ENCODE assay signal across 22 cellular contexts in genomic region chr4:5383191-5383980, GRCh38.
A peak's percentile ranks its signal among the peaks of the same experiment; 100 is the strongest.
DNase-seq lines count a peak whose midpoint lies in the region; ATAC-seq, FAIRE-seq and TF ChIP-seq lines count a peak whose summit lies in the region.
"Had no signal": no experiment of that assay in that cellular context is flagged by ENCODE, and none has a peak within 500 bp of the region (broad histone marks: within the 10 kb centered on the region; RNA-seq: fewer than 3 reads in every experiment).

No MANE protein-coding gene starts in this region.

- no peak for TF ChIP-seq CTCF in astrocyte (IDR thresholded peaks at IDR 0.05; ENCODE audit: insufficient read depth, low read depth, low read length)

- H3K27me3 ChIP-seq in astrocyte (ENCODE audit: insufficient read depth, low read length) (no peaks in the 10 kb centered on the region), mesenchymal stem cell (ENCODE audit: control insufficient read depth in 1 of 2, insufficient read depth in 1 of 2, low read length in 2 of 2) (no peaks in the 10 kb centered on the region), H7 (ENCODE audit: control insufficient read depth, insufficient read depth, low read length) (no peaks in the 10 kb centered on the region)
- H3K27me3 ChIP-seq: Peyer's patch had no signal

- no peak for ATAC-seq in HG03457 (IDR thresholded peaks at IDR 0.05; ENCODE audit: unreplicated experiment)

- H3K4me3 ChIP-seq in astrocyte (ENCODE audit: insufficient read depth, low read depth, low read length) (no peak overlapping the region), mesenchymal stem cell (ENCODE audit: insufficient read depth in 1 of 2, low read depth in 1 of 2, low read length in 2 of 2) (no peak overlapping the region), H7 (ENCODE audit: insufficient read depth, low read depth, low read length) (no peak overlapping the region)
- H3K4me3 ChIP-seq: Peyer's patch had no signal

- H3K36me3 Mint-ChIP-seq in astrocyte (ENCODE audit: low read depth, unreplicated experiment) = peaks cover 3% of the 10 kb centered on the region
- H3K36me3 Mint-ChIP-seq: CD8-positive, alpha-beta memory T cell had no signal

- H3K9me3 ChIP-seq in astrocyte (ENCODE audit: insufficient read depth, low read depth, low read length) = no peaks in the 10 kb centered on the region
- no peaks in the 10 kb centered on the region for H3K9me3 ChIP-seq in mesenchymal stem cell (ENCODE audit: control insufficient read depth, low read length)
- H3K9me3 ChIP-seq: Peyer's patch had no signal

- WGBS in mesenchymal stem cell = 81% methylated on average over 11 of the region's 11 CpGs

- H2AFZ ChIP-seq in astrocyte (ENCODE audit: low read depth, low read length) = no peak overlapping the region
- no peak overlapping the region for H2AFZ ChIP-seq in mesenchymal stem cell (ENCODE audit: low read depth, low read length)

- peak; percentile 70 for DNase-seq in ELR (ENCODE audit: low read depth)
- no peak for DNase-seq in astrocyte (ENCODE audit: low read depth)
- peak; percentile 42 for DNase-seq in mesenchymal stem cell
- no peak for DNase-seq in H7
- DNase-seq in COR-L47 (lab: John Stamatoyannopoulos, UW) = no peak
- DNase-seq in mesenteric fat pad (ENCODE audit: low spot score) = no peak
- DNase-seq: C1 segment of cervical spinal cord; CD8-positive, alpha-beta memory T cell; DMS53; H9; MV-4-11; NCI-H1105 treated with DMSO at 0.1 percent for 48 hours; NCI-H2029 treated with DMSO at 0.1 percent for 48 hours; NCI-H2171; NCI-H345; NCI-H524; NCI-H774; NK-92 treated with Interleukin-12 subunit alpha and Interleukin-12 subunit beta, amount 100 ng/mL, for 24 hours; Peyer's patch had no signal

- H3K4ac ChIP-seq in mesenchymal stem cell (ENCODE audit: low read depth in 1 of 2, low read length in 2 of 2) = no peak overlapping the region

- H3K9me3 Mint-ChIP-seq in astrocyte (ENCODE audit: unreplicated experiment) = peaks cover 2% of the 10 kb centered on the region
- H3K9me3 Mint-ChIP-seq: H9 had no signal

- no peak overlapping the region for H2BK5ac ChIP-seq in mesenchymal stem cell (ENCODE audit: low read depth, low read length, poor library complexity, severe bottlenecking)

- no peak overlapping the region for H3K4me3 Mint-ChIP-seq in astrocyte (ENCODE audit: unreplicated experiment)
- H3K4me3 Mint-ChIP-seq: CD8-positive, alpha-beta memory T cell; H9 had no signal

- no peaks in the 10 kb centered on the region for H3K79me2 ChIP-seq in astrocyte (ENCODE audit: insufficient read depth, low read length)

- H3K36me3 ChIP-seq in astrocyte (ENCODE audit: insufficient read depth, low read length) = no peaks in the 10 kb centered on the region
- peaks cover 0 to 2% of the 10 kb centered on the region in 2 experiments for H3K36me3 ChIP-seq in mesenchymal stem cell (ENCODE audit: control insufficient read depth in 1 of 2, insufficient read depth in 2 of 2, low read depth in 1 of 2, low read length in 2 of 2)
- H3K36me3 ChIP-seq in H7 (replicated peaks; ENCODE audit: control insufficient read depth, insufficient read depth, low read length) = no peaks in the 10 kb centered on the region
- H3K36me3 ChIP-seq: Peyer's patch had no signal

- H3K27me3 Mint-ChIP-seq in astrocyte (ENCODE audit: low read depth, unreplicated experiment) = peaks cover 16% of the 10 kb centered on the region

- H3K79me1 ChIP-seq in mesenchymal stem cell (replicated peaks; ENCODE audit: low read length, poor library complexity, severe bottlenecking) = peaks cover 4% of the 10 kb centered on the region

- peak overlapping the region; percentile 58 for H4K8ac ChIP-seq in mesenchymal stem cell (ENCODE audit: low read length)

- H3K14ac ChIP-seq in mesenchymal stem cell (ENCODE audit: low read length in 2 of 2) = no peak overlapping the region

- H2BK15ac ChIP-seq in mesenchymal stem cell (ENCODE audit: low read depth, poor library complexity, severe bottlenecking) = no peak overlapping the region

- H2BK12ac ChIP-seq in mesenchymal stem cell (ENCODE audit: low read length in 2 of 2) = peak overlapping the region in 1 of 2 experiments; percentile 40

- H4K91ac ChIP-seq in mesenchymal stem cell (ENCODE audit: low read length) = peak overlapping the region; percentile 30

- H3K4me1 ChIP-seq in astrocyte (ENCODE audit: insufficient read depth, low read length) (peaks cover 18% of the 10 kb centered on the region), mesenchymal stem cell (ENCODE audit: control insufficient read depth, insufficient read depth, low read depth, low read length) (peaks cover 13% of the 10 kb centered on the region)
- H3K4me1 ChIP-seq: Peyer's patch had no signal

- no peak overlapping the region for H3K27ac Mint-ChIP-seq in astrocyte (ENCODE audit: unreplicated experiment)
- H3K27ac Mint-ChIP-seq: CD8-positive, alpha-beta memory T cell; H9 had no signal

- peak overlapping the region; percentile 78 for H3K27ac ChIP-seq in astrocyte (ENCODE audit: low read depth, low read length)
- no peak overlapping the region for H3K27ac ChIP-seq in mesenchymal stem cell (ENCODE audit: low read length, poor library complexity, severe bottlenecking)
- H3K27ac ChIP-seq: KMS-11, Peyer's patch had no signal

- H3K4me2 ChIP-seq in astrocyte (ENCODE audit: low read length) (no peak overlapping the region), mesenchymal stem cell (ENCODE audit: low read length, poor library complexity, severe bottlenecking) (no peak overlapping the region)
- H3K4me2 ChIP-seq: KMS-11 had no signal

- FAIRE-seq in astrocyte (lab: Jason Lieb, UNC) = no peak
- FAIRE-seq: D721Med had no signal

- no peak overlapping the region for H3K18ac ChIP-seq in mesenchymal stem cell (ENCODE audit: low read depth in 1 of 2, low read length in 2 of 2)

- H2AK5ac ChIP-seq in mesenchymal stem cell (ENCODE audit: low read length, severe bottlenecking) = no peak overlapping the region

- H4K20me1 ChIP-seq in astrocyte (ENCODE audit: insufficient read depth, low read length) = no peaks in the 10 kb centered on the region

- no peak overlapping the region for H3K23ac ChIP-seq in mesenchymal stem cell (ENCODE audit: low read length in 2 of 2)

- H3K9ac ChIP-seq in astrocyte (ENCODE audit: low read length) (no peak overlapping the region), mesenchymal stem cell (ENCODE audit: low read length) (no peak overlapping the region)
- H3K9ac ChIP-seq: KMS-11 had no signal

- no peak overlapping the region for H2BK120ac ChIP-seq in mesenchymal stem cell (ENCODE audit: low read depth, low read length)

- peaks cover 4% of the 10 kb centered on the region for H3K4me1 Mint-ChIP-seq in astrocyte (ENCODE audit: low read depth, unreplicated experiment)
- H3K4me1 Mint-ChIP-seq: CD8-positive, alpha-beta memory T cell; H9 had no signal

Comparison
In these comparisons a context has a peak if more than half of its experiments do, and no peak if none do; other contexts are left out.
1. DNase-seq: peak in ELR (single experiment) and mesenchymal stem cell (single experiment); none in astrocyte (single experiment), H7 (single experiment), COR-L47 (single experiment) and mesenteric fat pad (single experiment).